Comparison of ENCODE assay signal across 1 cellular context in the genomic region with DNA sequence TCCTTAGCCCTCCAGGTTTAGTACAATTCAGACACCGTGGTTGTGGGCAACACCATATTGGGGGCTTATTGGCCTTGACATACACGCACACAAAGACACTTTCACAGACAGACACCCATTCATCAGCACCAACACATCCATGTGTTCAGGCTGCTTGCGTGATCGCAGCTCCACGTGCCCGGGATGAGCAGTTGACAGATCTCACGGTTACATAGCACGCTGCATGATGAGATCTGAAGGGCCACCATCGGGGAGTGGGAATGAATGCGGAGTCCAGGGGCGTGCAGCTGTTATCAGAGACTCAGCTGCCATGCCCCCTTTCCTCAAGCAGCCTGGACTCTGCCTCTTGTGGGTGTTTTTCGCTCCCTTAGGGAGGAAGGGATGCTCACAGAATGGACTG.
TF ChIP-seq lines count a peak whose summit lies in the region.

No MANE protein-coding gene starts in this region.

TF ChIP-seq in IMR-90, 13 proteins besides CTCF, POLR2A, EP300 and RAD21:
- TF ChIP-seq CEBPB (IDR thresholded peaks at IDR 0.05; ENCODE audit: low read depth, low read length), result no peak
- TF ChIP-seq CHD1 (IDR thresholded peaks at IDR 0.05; ENCODE audit: low read depth, low read length), result no peak
- no peak for TF ChIP-seq MXI1 (IDR thresholded peaks at IDR 0.05; ENCODE audit: borderline replicate concordance, low read depth, low read length)
- no peak for TF ChIP-seq NFE2L2 (IDR thresholded peaks at IDR 0.05; ENCODE audit: low read depth, low read length)
- no peak for TF ChIP-seq MAZ (IDR thresholded peaks at IDR 0.05; ENCODE audit: borderline replicate concordance, low read depth, low read length)
- TF ChIP-seq, protein P1, sequence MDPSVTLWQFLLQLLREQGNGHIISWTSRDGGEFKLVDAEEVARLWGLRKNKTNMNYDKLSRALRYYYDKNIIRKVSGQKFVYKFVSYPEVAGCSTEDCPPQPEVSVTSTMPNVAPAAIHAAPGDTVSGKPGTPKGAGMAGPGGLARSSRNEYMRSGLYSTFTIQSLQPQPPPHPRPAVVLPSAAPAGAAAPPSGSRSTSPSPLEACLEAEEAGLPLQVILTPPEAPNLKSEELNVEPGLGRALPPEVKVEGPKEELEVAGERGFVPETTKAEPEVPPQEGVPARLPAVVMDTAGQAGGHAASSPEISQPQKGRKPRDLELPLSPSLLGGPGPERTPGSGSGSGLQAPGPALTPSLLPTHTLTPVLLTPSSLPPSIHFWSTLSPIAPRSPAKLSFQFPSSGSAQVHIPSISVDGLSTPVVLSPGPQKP (IDR thresholded peaks at IDR 0.05; ENCODE audit: borderline replicate concordance, low read depth, low read length), result no peak
- TF ChIP-seq BHLHE40 (IDR thresholded peaks at IDR 0.05; ENCODE audit: low read depth, low read length), result no peak
- no peak for TF ChIP-seq RCOR1 (IDR thresholded peaks at IDR 0.05; ENCODE audit: insufficient replicate concordance, low read length)
- no peak for TF ChIP-seq USF2 (IDR thresholded peaks at IDR 0.05; ENCODE audit: low read depth, low read length)
- no peak for TF ChIP-seq MAFK (IDR thresholded peaks at IDR 0.05; ENCODE audit: low read depth, low read length)
- no peak for TF ChIP-seq FOS (IDR thresholded peaks at IDR 0.05; ENCODE audit: low read depth, low read length)
- no peak for TF ChIP-seq RFX5 (IDR thresholded peaks at IDR 0.05; ENCODE audit: low read depth, low read length)
- TF ChIP-seq SMC3 (IDR thresholded peaks at IDR 0.05; ENCODE audit: low read depth, low read length), result no peak
